Comparison of ENCODE assay signal across 7 cellular contexts in genomic region chr2:111119847-111120252, GRCh38. TPM values are rescaled to one million over a fixed set of nuclear protein-coding genes. Genes with fewer than 3 reads are reported as not detected.
A peak's percentile ranks its signal among the peaks of the same experiment; 100 is the strongest.
DNase-seq lines count a peak whose midpoint lies in the region; ATAC-seq and TF ChIP-seq lines count a peak whose summit lies in the region.

No MANE protein-coding gene starts in this region.

- DNase-seq in T-helper 17 cell (no peak), fibroblast of the aortic adventitia (ENCODE audit: low read depth) (no peak), skeletal muscle cell (ENCODE audit: low read depth) (no peak), NCI-H2196 treated with DMSO at 0.1 percent for 48 hours (lab: John Stamatoyannopoulos, UW; ENCODE audit: unreplicated experiment) (no peak), HEK293T (ENCODE audit: extremely low spot score) (no peak)

- H3K27ac Mint-ChIP-seq in T-helper 17 cell = no peak overlapping the region

- H3K4me3 Mint-ChIP-seq in T-helper 17 cell = peak overlapping the region; percentile 94

- peaks cover 42% of the 10 kb centered on the region for H3K27me3 Mint-ChIP-seq in T-helper 17 cell

- CTCF ChIA-PET in HEK293 (lab: Yijun Ruan, JAX) = interaction anchor here (1.0 to 1.3 kb wide), 2 partner anchors 306 to 578 kb away, joined by 3 to 4 read pairs; no protein-coding TSS in a partner anchor
- CTCF ChIA-PET in HEK293T (lab: Yijun Ruan, JAX) = interaction anchor here (0.6 kb wide), 2 partner anchors 42 to 586 kb away, joined by 3 read pairs; no protein-coding TSS in a partner anchor

- POLR2A ChIA-PET in HEK293 (lab: Yijun Ruan, JAX) = interaction anchor here (1.2 to 2.0 kb wide), 3 partner anchors 13 to 442 kb away, joined by 4 to 5 read pairs (median 5); partner anchors contain the start of gene BUB1
- POLR2A ChIA-PET in HEK293T (lab: Yijun Ruan, JAX) = interaction anchor here (1.4 kb wide), 1 partner anchor 9 kb away, joined by 6 read pairs; no protein-coding TSS in a partner anchor

- 0 out of 2 replicates have a peak, but pooled peaks cover 5% of the 10 kb centered on the region for H3K4me1 ChIP-seq in HEK293 (ENCODE audit: control insufficient read depth, insufficient read depth, low read length)

- peak overlapping the region; percentile 42 for H3K4me3 ChIP-seq in HEK293 (ENCODE audit: low read depth, low read length)
- peak overlapping the region; percentile 84 for H3K4me3 ChIP-seq in fibroblast of the aortic adventitia (ENCODE audit: low read depth, low read length)
- H3K4me3 ChIP-seq in skeletal muscle cell (ENCODE audit: low read depth, low read length) = peak overlapping the region; percentile 82

- TF ChIP-seq CTCF in HEK293 (tag by site-specific recombination; IDR thresholded peaks at IDR 0.05) (no peak), fibroblast of the aortic adventitia (IDR thresholded peaks at IDR 0.05; ENCODE audit: insufficient read depth, low read length) (no peak)

- peak overlapping the region; percentile 96 for H3K27ac ChIP-seq in HEK293 (ENCODE audit: extremely low read depth, low read depth, low read length)

- ATAC-seq in T-helper 17 cell (no peak), GM18868 (IDR thresholded peaks at IDR 0.05; ENCODE audit: unreplicated experiment) (no peak)

- peaks cover 30% of the 10 kb centered on the region for H3K4me1 Mint-ChIP-seq in T-helper 17 cell

- H3K36me3 ChIP-seq in HEK293 (ENCODE audit: control insufficient read depth in 2 of 2, insufficient read depth in 1 of 2, low read length in 2 of 2) = peaks cover 6 to 13% of the 10 kb centered on the region in 2 experiments; a peak in 2 of 3 replicates

- no peaks in the 10 kb centered on the region for H3K36me3 Mint-ChIP-seq in T-helper 17 cell (ENCODE audit: low read depth)

- no peaks in the 10 kb centered on the region for H3K9me3 ChIP-seq in HEK293 (ENCODE audit: control insufficient read depth, insufficient read depth, low read depth, low read length)
- no peaks in the 10 kb centered on the region for H3K9me3 ChIP-seq in T-helper 17 cell (ENCODE audit: control insufficient read depth, low read length, poor library complexity, severe bottlenecking)

TF ChIP-seq in HEK293, 187 proteins besides CTCF, POLR2A, EP300 and RAD21:
- no peak for TF ChIP-seq GLI2 (tag by site-specific recombination; IDR thresholded peaks at IDR 0.05; ENCODE audit: borderline replicate concordance, low read depth)
- TF ChIP-seq, protein P1, sequence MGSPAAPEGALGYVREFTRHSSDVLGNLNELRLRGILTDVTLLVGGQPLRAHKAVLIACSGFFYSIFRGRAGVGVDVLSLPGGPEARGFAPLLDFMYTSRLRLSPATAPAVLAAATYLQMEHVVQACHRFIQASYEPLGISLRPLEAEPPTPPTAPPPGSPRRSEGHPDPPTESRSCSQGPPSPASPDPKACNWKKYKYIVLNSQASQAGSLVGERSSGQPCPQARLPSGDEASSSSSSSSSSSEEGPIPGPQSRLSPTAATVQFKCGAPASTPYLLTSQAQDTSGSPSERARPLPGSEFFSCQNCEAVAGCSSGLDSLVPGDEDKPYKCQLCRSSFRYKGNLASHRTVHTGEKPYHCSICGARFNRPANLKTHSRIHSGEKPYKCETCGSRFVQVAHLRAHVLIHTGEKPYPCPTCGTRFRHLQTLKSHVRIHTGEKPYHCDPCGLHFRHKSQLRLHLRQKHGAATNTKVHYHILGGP (tag by site-specific recombination; IDR thresholded peaks at IDR 0.05) = no peak

TF ChIP-seq in HEK293T, 16 proteins besides CTCF, POLR2A, EP300 and RAD21:
- TF ChIP-seq FOXA1 (IDR thresholded peaks at IDR 0.05) = no peak
- no peak for TF ChIP-seq HDGF (IDR thresholded peaks at IDR 0.05; ENCODE audit: borderline replicate concordance)
- no peak for TF ChIP-seq SP1 (IDR thresholded peaks at IDR 0.05)
- no peak for TF ChIP-seq TARDBP (IDR thresholded peaks at IDR 0.05)
- no peak for TF ChIP-seq ARNT (IDR thresholded peaks at IDR 0.05)
- TF ChIP-seq, protein P2, sequence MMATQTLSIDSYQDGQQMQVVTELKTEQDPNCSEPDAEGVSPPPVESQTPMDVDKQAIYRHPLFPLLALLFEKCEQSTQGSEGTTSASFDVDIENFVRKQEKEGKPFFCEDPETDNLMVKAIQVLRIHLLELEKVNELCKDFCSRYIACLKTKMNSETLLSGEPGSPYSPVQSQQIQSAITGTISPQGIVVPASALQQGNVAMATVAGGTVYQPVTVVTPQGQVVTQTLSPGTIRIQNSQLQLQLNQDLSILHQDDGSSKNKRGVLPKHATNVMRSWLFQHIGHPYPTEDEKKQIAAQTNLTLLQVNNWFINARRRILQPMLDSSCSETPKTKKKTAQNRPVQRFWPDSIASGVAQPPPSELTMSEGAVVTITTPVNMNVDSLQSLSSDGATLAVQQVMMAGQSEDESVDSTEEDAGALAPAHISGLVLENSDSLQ (IDR thresholded peaks at IDR 0.05) = no peak
- no peak for TF ChIP-seq FOXM1 (IDR thresholded peaks at IDR 0.05; ENCODE audit: borderline replicate concordance)
- no peak for TF ChIP-seq ZNF384 (IDR thresholded peaks at IDR 0.05)
- no peak for TF ChIP-seq FOXK2 (IDR thresholded peaks at IDR 0.05)
- no peak for TF ChIP-seq CTBP1 (IDR thresholded peaks at IDR 0.05; ENCODE audit: borderline replicate concordance)
- no peak for TF ChIP-seq ELF4 (IDR thresholded peaks at IDR 0.05)
- no peak for TF ChIP-seq NFRKB (IDR thresholded peaks at IDR 0.05)
- no peak for TF ChIP-seq SUZ12 (IDR thresholded peaks at IDR 0.05)
- no peak for TF ChIP-seq BHLHE40 (IDR thresholded peaks at IDR 0.05; ENCODE audit: borderline replicate concordance)
- no peak for TF ChIP-seq L3MBTL2 (conservative IDR thresholded peaks at IDR 0.05)
- no peak for TF ChIP-seq LEF1 (IDR thresholded peaks at IDR 0.05; ENCODE audit: borderline replicate concordance)
TF ChIP-seq in HEK293T: peak in this region for 0.

RNA-seq across cellular contexts. Expression of gene BCL2L11, which starts 0.9 kb away (rescaled TPM):
- total RNA-seq in T-helper 17 cell (10 to 100 TPM; 29.5 to 47.2 TPM), fibroblast of the aortic adventitia (ENCODE audit: low replicate concordance) (2.2 and 4.7 TPM in 2 replicates)
